In genomic region chr2:239048771-239049170, GRCh38 we compare ENCODE assay signal across 29 cellular contexts.
"Had no signal": no experiment of that assay in that cellular context is flagged by ENCODE, and none has a peak within 500 bp of the region (broad histone marks: within the 10 kb centered on the region; RNA-seq: fewer than 3 reads in every experiment).

No MANE protein-coding gene starts in this region.

- H3K27ac Mint-ChIP-seq: dendritic cell treated with granulocyte-macrophage colony-stimulating factor and Interleukin-4, amounts not matched to agents 40 ng/mL and 50 ng/mL, for 4 days; memory B cell; naive thymus-derived CD4-positive, alpha-beta T cell; nephron; stimulated activated memory B cell treated with anti-CD40 and anti-IgM and Interleukin-4, amounts not matched to agents 10 μg/mL and 1 μg/mL and 100 μg/mL, for 72 hours; type B pancreatic cell had no signal

- H3K4me1 Mint-ChIP-seq: memory B cell; stimulated activated memory B cell treated with anti-CD40 and anti-IgM and Interleukin-4, amounts not matched to agents 10 μg/mL and 1 μg/mL and 100 μg/mL, for 72 hours had no signal

- H3K27ac ChIP-seq: colonic mucosa, esophagus muscularis mucosa, heart right ventricle, ovary, testis, tibial artery had no signal

- H3K9me3 ChIP-seq: colonic mucosa, esophagus muscularis mucosa, testis had no signal

- ATAC-seq: heart right ventricle; left lobe of liver; naive thymus-derived CD4-positive, alpha-beta T cell; sciatic nerve; stimulated activated memory B cell treated with anti-CD40 and anti-IgM and Interleukin-4, amounts not matched to agents 10 μg/mL and 1 μg/mL and 100 μg/mL, for 72 hours; stimulated activated naive CD8-positive, alpha-beta T cell treated with anti-CD3 and anti-CD28 coated beads, Interleukin-15, Interleukin-2, amounts not matched to agents 100 U/mL and 50 U/mL, for 24 hours had no signal

- H3K9me3 Mint-ChIP-seq: dendritic cell treated with granulocyte-macrophage colony-stimulating factor and Interleukin-4, amounts not matched to agents 40 ng/mL and 50 ng/mL, for 4 days; endodermal cell; memory B cell; nephron; stimulated activated memory B cell treated with anti-CD40 and anti-IgM and Interleukin-4, amounts not matched to agents 10 μg/mL and 1 μg/mL and 100 μg/mL, for 72 hours; type B pancreatic cell had no signal

- H3K27me3 ChIP-seq: colonic mucosa, esophagus muscularis mucosa, heart right ventricle, ovary, testis, tibial artery had no signal

- H3K4me1 ChIP-seq: colonic mucosa, esophagus muscularis mucosa, testis, tibial artery had no signal

- H3K36me3 ChIP-seq: ovary had no signal

- H3K27me3 Mint-ChIP-seq: dendritic cell treated with granulocyte-macrophage colony-stimulating factor and Interleukin-4, amounts not matched to agents 40 ng/mL and 50 ng/mL, for 4 days; memory B cell; naive thymus-derived CD4-positive, alpha-beta T cell; stimulated activated memory B cell treated with anti-CD40 and anti-IgM and Interleukin-4, amounts not matched to agents 10 μg/mL and 1 μg/mL and 100 μg/mL, for 72 hours; type B pancreatic cell had no signal

- H3K4me3 ChIP-seq: colonic mucosa, esophagus muscularis mucosa, heart right ventricle, lung, ovary, testis, tibial artery had no signal

- DNase-seq: central memory CD4-positive, alpha-beta T cell; colonic mucosa; effector CD8-positive, alpha-beta T cell; endodermal cell; foreskin melanocyte; glutamatergic neuron; heart right ventricle; hippocampal formation; islet precursor cell; kidney glomerular epithelial cell; midbrain; naive thymus-derived CD4-positive, alpha-beta T cell; nucleus accumbens; stimulated activated CD4-positive, alpha-beta T cell treated with anti-CD3 and anti-CD28 coated beads, Interleukin-2, amount 100 ng/mL, for 24 hours; stimulated activated CD4-positive, alpha-beta T cell treated with anti-CD3 and anti-CD28 coated beads, Interleukin-4, amount 100 ng/mL, for 24 hours; stimulated activated naive CD8-positive, alpha-beta T cell treated with anti-CD3 and anti-CD28 coated beads, Interleukin-15, Interleukin-2, amounts not matched to agents 100 U/mL and 50 U/mL, for 24 hours; substantia nigra; testis; tibial artery had no signal

- H3K4me3 Mint-ChIP-seq: dendritic cell treated with granulocyte-macrophage colony-stimulating factor and Interleukin-4, amounts not matched to agents 40 ng/mL and 50 ng/mL, for 4 days; endodermal cell; memory B cell; naive thymus-derived CD4-positive, alpha-beta T cell; nephron; stimulated activated memory B cell treated with anti-CD40 and anti-IgM and Interleukin-4, amounts not matched to agents 10 μg/mL and 1 μg/mL and 100 μg/mL, for 72 hours; type B pancreatic cell had no signal
